ENCODE assay signal across 19 cellular contexts in the genomic region with DNA sequence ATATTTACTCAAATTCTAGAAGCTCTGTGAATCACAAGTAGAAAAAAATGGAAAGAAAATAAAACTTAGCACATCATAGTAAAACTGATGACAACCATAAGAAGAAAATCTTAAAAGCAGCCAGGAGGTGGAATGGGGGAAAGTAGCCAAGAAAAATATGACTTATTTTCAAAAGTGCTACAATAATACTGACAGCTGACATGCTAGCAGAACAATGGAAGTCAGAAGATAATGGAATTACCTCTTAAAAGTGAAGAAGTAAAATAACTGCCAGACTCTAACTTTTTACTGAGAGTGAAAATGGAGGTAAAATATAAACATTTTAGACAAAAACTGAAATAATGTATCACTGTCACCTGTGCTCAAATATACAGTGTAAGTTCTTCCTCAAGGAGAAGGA.
DNase-seq lines count a peak whose midpoint lies in the region; ATAC-seq, FAIRE-seq and TF ChIP-seq lines count a peak whose summit lies in the region.
"Had no signal": no experiment of that assay in that cellular context is flagged by ENCODE, and none has a peak within 500 bp of the region (broad histone marks: within the 10 kb centered on the region; RNA-seq: fewer than 3 reads in every experiment).

No MANE protein-coding gene starts in this region.

- intact Hi-C loops in Right ventricle myocardium inferior (cut with DNase I) = no loop called here

- FAIRE-seq in bronchial epithelial cell (lab: Jason Lieb, UNC) = no peak
- FAIRE-seq: H54 had no signal

- no peak for TF ChIP-seq CTCF in bronchial epithelial cell (IDR thresholded peaks at IDR 0.05; ENCODE audit: insufficient read depth, low read length, severe bottlenecking)

- DNase-seq in NCI-H748 treated with DMSO at 0.1 percent for 48 hours (lab: John Stamatoyannopoulos, UW) = peak; percentile 6
- no peak for DNase-seq in NCI-H748 (lab: John Stamatoyannopoulos, UW; ENCODE audit: unreplicated experiment)
- DNase-seq in NCI-H2196 (lab: John Stamatoyannopoulos, UW; ENCODE audit: unreplicated experiment) = peak; percentile 9
- DNase-seq in bronchial epithelial cell (ENCODE audit: low read depth) = peak; percentile 2
- DNase-seq in myocyte (ENCODE audit: low read depth) = peak; percentile 0
- DNase-seq in Right ventricle myocardium inferior (ENCODE audit: missing footprints) = no peak
- DNase-seq in COR-L47 (lab: John Stamatoyannopoulos, UW) = no peak
- no peak for DNase-seq in left lobe of liver (ENCODE audit: low spot score)
- DNase-seq: activated CD4-positive, alpha-beta memory T cell treated with anti-CD3 and anti-CD28 coated beads for 36 hours; activated naive CD4-positive, alpha-beta T cell treated with Interleukin-2 at 50 U/mL for 16 hours; CD4-positive, CD25-positive, alpha-beta regulatory T cell; cortex of kidney; left lung; NCI-H2171; NK-92 treated with Interleukin-12 subunit alpha and Interleukin-12 subunit beta, amount 100 ng/mL, for 24 hours; Right ventricle myocardium superior; sigmoid colon; upper lobe of right lung had no signal

- ATAC-seq in Right ventricle myocardium inferior (no peak), left lobe of liver (no peak)
- ATAC-seq: left lung, upper lobe of right lung had no signal

- no peak overlapping the region for H3K4me3 ChIP-seq in bronchial epithelial cell (ENCODE audit: low read depth, low read length)
- H3K4me3 ChIP-seq: left lung, sigmoid colon, upper lobe of right lung had no signal

- no peaks in the 10 kb centered on the region for H3K27me3 ChIP-seq in bronchial epithelial cell (ENCODE audit: control insufficient read depth, insufficient read depth, low read length)
- H3K27me3 ChIP-seq: left lung, sigmoid colon, upper lobe of right lung had no signal

- no peaks in the 10 kb centered on the region for H3K36me3 ChIP-seq in bronchial epithelial cell (ENCODE audit: control insufficient read depth, insufficient read depth, low read length)
- H3K36me3 ChIP-seq: left lung, sigmoid colon, upper lobe of right lung had no signal

Comparison
In these comparisons a context has a peak if more than half of its experiments do, and no peak if none do; other contexts are left out.
1. DNase-seq: peak in NCI-H748 treated with DMSO at 0.1 percent for 48 hours (single experiment), NCI-H2196 (single experiment), bronchial epithelial cell (single experiment) and myocyte (single experiment); none in NCI-H748 (single experiment), Right ventricle myocardium inferior (single experiment), COR-L47 (single experiment) and left lobe of liver (single experiment).